28 cellular contexts compared by ENCODE assay signal in the genomic region with DNA sequence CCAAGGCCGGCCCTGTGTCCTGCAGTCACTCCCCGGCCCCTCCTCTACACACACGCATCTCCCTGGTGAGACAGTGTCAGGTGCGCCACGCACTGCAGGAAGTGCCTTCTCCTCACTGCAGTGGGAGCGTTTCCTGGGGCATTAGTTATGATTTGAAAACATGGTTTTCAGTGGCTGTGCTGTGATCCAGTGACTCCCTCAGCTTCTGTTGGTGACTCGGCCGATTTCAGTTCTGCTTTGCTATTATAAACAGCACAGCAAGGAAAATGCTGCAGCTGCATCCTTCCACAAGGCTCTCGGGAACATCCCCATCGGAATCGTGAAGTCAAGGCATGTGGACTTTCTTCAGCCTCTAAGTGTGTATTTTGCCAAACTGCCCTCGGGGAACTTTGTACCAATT. TPM values are rescaled to one million over a fixed set of nuclear protein-coding genes. Genes with fewer than 3 reads are reported as not detected.
A peak's percentile ranks its signal among the peaks of the same experiment; 100 is the strongest.
DNase-seq lines count a peak whose midpoint lies in the region; ATAC-seq and TF ChIP-seq lines count a peak whose summit lies in the region.
"Had no signal": no experiment of that assay in that cellular context is flagged by ENCODE, and none has a peak within 500 bp of the region (broad histone marks: within the 10 kb centered on the region; RNA-seq: fewer than 3 reads in every experiment).

No MANE protein-coding gene starts in this region.

- H3K27ac Mint-ChIP-seq in CD14-positive monocyte (peak overlapping the region; percentile 6 to 75 (median 22)), WTC11 (peak overlapping the region; percentile 45; the same call in 1 of the 2 replicates)
- no peak overlapping the region for H3K27ac Mint-ChIP-seq in naive thymus-derived CD4-positive, alpha-beta T cell
- H3K27ac Mint-ChIP-seq: activated CD4-positive, alpha-beta memory T cell treated with anti-CD3 and anti-CD28 coated beads, Interleukin-2, amount 10 ng/mL, durations not matched to agents 7 days and 5 days; CD4-positive, alpha-beta T cell had no signal

- H3K36me3 Mint-ChIP-seq in CD14-positive monocyte (no peaks in the 10 kb centered on the region), WTC11 (peaks cover 31% of the 10 kb centered on the region)
- H3K36me3 Mint-ChIP-seq in naive thymus-derived CD4-positive, alpha-beta T cell: no peaks in the 10 kb centered on the region
- H3K36me3 Mint-ChIP-seq: naive B cell had no signal

- H3K4me1 Mint-ChIP-seq in CD14-positive monocyte (peaks cover 28% of the 10 kb centered on the region), WTC11 (no peaks in the 10 kb centered on the region)
- H3K4me1 Mint-ChIP-seq in naive thymus-derived CD4-positive, alpha-beta T cell: peaks cover 0 to 5% (median 0%) of the 10 kb centered on the region in 7 donors
- H3K4me1 Mint-ChIP-seq: activated CD4-positive, alpha-beta memory T cell treated with anti-CD3 and anti-CD28 coated beads, Interleukin-2, amount 10 ng/mL, durations not matched to agents 7 days and 5 days; naive B cell had no signal

- POLR2A ChIA-PET in WTC11 (lab: Charles Lee): no interaction called here
- POLR2A ChIA-PET in naive thymus-derived CD4-positive, alpha-beta T cell (lab: Charles Lee): no interaction called here

- H3K4me3 ChIP-seq in naive thymus-derived CD4-positive, alpha-beta T cell (ENCODE audit: low read length): no peak overlapping the region
- H3K4me3 ChIP-seq: ascending aorta, smooth muscle cell, uterus had no signal

- CTCF ChIA-PET in WTC11 (lab: Charles Lee): interaction anchor here (1.0 kb wide), 1 partner anchor 12 kb away, joined by 3 read pairs; no protein-coding TSS in a partner anchor
- CTCF ChIA-PET in naive thymus-derived CD4-positive, alpha-beta T cell (lab: Charles Lee): no interaction called here

- H3K27me3 Mint-ChIP-seq in CD14-positive monocyte (ENCODE audit: low read depth in 3 of 3) (peaks cover 0 to 1% (median 0%) of the 10 kb centered on the region in 3 donors), WTC11 (ENCODE audit: low read depth) (no peaks in the 10 kb centered on the region; the same call in 1 of the 2 replicates)
- H3K27me3 Mint-ChIP-seq in naive thymus-derived CD4-positive, alpha-beta T cell: no peaks in the 10 kb centered on the region
- H3K27me3 Mint-ChIP-seq: activated CD4-positive, alpha-beta memory T cell treated with anti-CD3 and anti-CD28 coated beads, Interleukin-2, amount 10 ng/mL, durations not matched to agents 7 days and 5 days; CD4-positive, alpha-beta T cell had no signal

- no peaks in the 10 kb centered on the region for H3K4me1 ChIP-seq in naive thymus-derived CD4-positive, alpha-beta T cell (ENCODE audit: control insufficient read depth in 2 of 2, insufficient read depth in 2 of 2, low read length in 2 of 2)
- H3K4me1 ChIP-seq: ascending aorta, parathyroid adenoma, uterus had no signal

- ATAC-seq in HG03432 (IDR thresholded peaks at IDR 0.05; ENCODE audit: unreplicated experiment): peak; percentile 47
- ATAC-seq in WTC11: no peak
- peak; percentile 54 for ATAC-seq in naive thymus-derived CD4-positive, alpha-beta T cell
- ATAC-seq in HG03039 (IDR thresholded peaks at IDR 0.05; ENCODE audit: unreplicated experiment): no peak
- no peak for ATAC-seq in GM18517 (IDR thresholded peaks at IDR 0.05; ENCODE audit: unreplicated experiment)
- ATAC-seq: activated T-cell treated with anti-CD3 and anti-CD28 coated beads, Interleukin-2, amount 50 U/mL, for 4 hours had no signal

- H3K36me3 ChIP-seq in naive thymus-derived CD4-positive, alpha-beta T cell (ENCODE audit: control insufficient read depth in 2 of 3, insufficient read depth in 3 of 3, low read length in 3 of 3): no peaks in the 10 kb centered on the region
- H3K36me3 ChIP-seq: uterus had no signal

- H3K27ac ChIP-seq in naive thymus-derived CD4-positive, alpha-beta T cell (ENCODE audit: low read depth, low read length): no peak overlapping the region
- H3K27ac ChIP-seq: ascending aorta, KMS-11, parathyroid adenoma, uterus had no signal

- H3K9me3 ChIP-seq in naive thymus-derived CD4-positive, alpha-beta T cell (ENCODE audit: control insufficient read depth in 2 of 3, low read length in 3 of 3): no peaks in the 10 kb centered on the region
- H3K9me3 ChIP-seq: ascending aorta, uterus had no signal

- TF ChIP-seq CTCF in CD14-positive monocyte (IDR thresholded peaks at IDR 0.05) (no peak), WTC11 (IDR thresholded peaks at IDR 0.05) (no peak)

- no peaks in the 10 kb centered on the region for H3K27me3 ChIP-seq in naive thymus-derived CD4-positive, alpha-beta T cell (ENCODE audit: control insufficient read depth in 2 of 2, insufficient read depth in 2 of 2, low read length in 2 of 2)
- H3K27me3 ChIP-seq: ascending aorta, uterus had no signal

- intact Hi-C loops in CD14-positive monocyte (cut with micrococcal nuclease): no loop called here
- intact Hi-C loops in naive thymus-derived CD4-positive, alpha-beta T cell (cut with micrococcal nuclease): no loop called here

- H3K4me3 Mint-ChIP-seq in CD14-positive monocyte: peak overlapping the region; percentile 49 to 80
- no peak overlapping the region for H3K4me3 Mint-ChIP-seq in WTC11
- H3K4me3 Mint-ChIP-seq in naive thymus-derived CD4-positive, alpha-beta T cell: no peak overlapping the region
- H3K4me3 Mint-ChIP-seq: activated CD4-positive, alpha-beta memory T cell treated with anti-CD3 and anti-CD28 coated beads, Interleukin-2, amount 10 ng/mL, durations not matched to agents 7 days and 5 days; activated T-cell treated with anti-CD3 and anti-CD28 coated beads, Interleukin-2, amount 50 U/mL, for 4 hours; CD4-positive, alpha-beta T cell; naive B cell had no signal

- DNase-seq in CD14-positive monocyte (ENCODE audit: low spot score): no peak
- DNase-seq in WTC11 (ENCODE audit: low spot score): no peak
- DNase-seq in naive thymus-derived CD4-positive, alpha-beta T cell: no peak
- DNase-seq in stimulated activated naive CD4-positive, alpha-beta T cell (lab: John Stamatoyannopoulos, UW): no peak
- no peak for DNase-seq in A172 (ENCODE audit: low spot score)
- DNase-seq: ACHN; activated CD4-positive, alpha-beta memory T cell treated with anti-CD3 and anti-CD28 coated beads, Interleukin-2, amount 10 ng/mL, durations not matched to agents 7 days and 5 days; activated naive CD4-positive, alpha-beta T cell treated with anti-CD3 and anti-CD28 coated beads, Interleukin-2, amount 50 U/mL, for 16 hours; activated T-cell treated with anti-CD3 and anti-CD28 coated beads, Interleukin-2, amount 50 U/mL, for 4 hours; CD4-positive, alpha-beta T cell; DMS153; hippocampal formation; islet precursor cell; mammary epithelial cell; naive B cell; NCI-H1105 treated with DMSO at 0.1 percent for 48 hours; NCI-H526; stimulated activated CD4-positive, alpha-beta T cell treated with anti-CD3 and anti-CD28 coated beads, Interleukin-4, amount 100 ng/mL, for 24 hours; substantia nigra; T-helper 2 cell; uterus had no signal

- H3K9me3 Mint-ChIP-seq in CD14-positive monocyte: peaks cover 0 to 3% (median 0%) of the 10 kb centered on the region in 7 donors
- H3K9me3 Mint-ChIP-seq in WTC11: no peaks in the 10 kb centered on the region
- no peaks in the 10 kb centered on the region for H3K9me3 Mint-ChIP-seq in naive thymus-derived CD4-positive, alpha-beta T cell
- H3K9me3 Mint-ChIP-seq: activated CD4-positive, alpha-beta memory T cell treated with anti-CD3 and anti-CD28 coated beads, Interleukin-2, amount 10 ng/mL, durations not matched to agents 7 days and 5 days; activated T-cell treated with anti-CD3 and anti-CD28 coated beads, Interleukin-2, amount 50 U/mL, for 4 hours; CD4-positive, alpha-beta T cell; naive B cell had no signal

TF ChIP-seq in WTC11, 78 proteins besides CTCF, POLR2A, EP300 and RAD21 (continues in another document):
- TF ChIP-seq SOX15 (CRISPR knock-in tag; IDR thresholded peaks at IDR 0.05): no peak
- TF ChIP-seq, protein P1, sequence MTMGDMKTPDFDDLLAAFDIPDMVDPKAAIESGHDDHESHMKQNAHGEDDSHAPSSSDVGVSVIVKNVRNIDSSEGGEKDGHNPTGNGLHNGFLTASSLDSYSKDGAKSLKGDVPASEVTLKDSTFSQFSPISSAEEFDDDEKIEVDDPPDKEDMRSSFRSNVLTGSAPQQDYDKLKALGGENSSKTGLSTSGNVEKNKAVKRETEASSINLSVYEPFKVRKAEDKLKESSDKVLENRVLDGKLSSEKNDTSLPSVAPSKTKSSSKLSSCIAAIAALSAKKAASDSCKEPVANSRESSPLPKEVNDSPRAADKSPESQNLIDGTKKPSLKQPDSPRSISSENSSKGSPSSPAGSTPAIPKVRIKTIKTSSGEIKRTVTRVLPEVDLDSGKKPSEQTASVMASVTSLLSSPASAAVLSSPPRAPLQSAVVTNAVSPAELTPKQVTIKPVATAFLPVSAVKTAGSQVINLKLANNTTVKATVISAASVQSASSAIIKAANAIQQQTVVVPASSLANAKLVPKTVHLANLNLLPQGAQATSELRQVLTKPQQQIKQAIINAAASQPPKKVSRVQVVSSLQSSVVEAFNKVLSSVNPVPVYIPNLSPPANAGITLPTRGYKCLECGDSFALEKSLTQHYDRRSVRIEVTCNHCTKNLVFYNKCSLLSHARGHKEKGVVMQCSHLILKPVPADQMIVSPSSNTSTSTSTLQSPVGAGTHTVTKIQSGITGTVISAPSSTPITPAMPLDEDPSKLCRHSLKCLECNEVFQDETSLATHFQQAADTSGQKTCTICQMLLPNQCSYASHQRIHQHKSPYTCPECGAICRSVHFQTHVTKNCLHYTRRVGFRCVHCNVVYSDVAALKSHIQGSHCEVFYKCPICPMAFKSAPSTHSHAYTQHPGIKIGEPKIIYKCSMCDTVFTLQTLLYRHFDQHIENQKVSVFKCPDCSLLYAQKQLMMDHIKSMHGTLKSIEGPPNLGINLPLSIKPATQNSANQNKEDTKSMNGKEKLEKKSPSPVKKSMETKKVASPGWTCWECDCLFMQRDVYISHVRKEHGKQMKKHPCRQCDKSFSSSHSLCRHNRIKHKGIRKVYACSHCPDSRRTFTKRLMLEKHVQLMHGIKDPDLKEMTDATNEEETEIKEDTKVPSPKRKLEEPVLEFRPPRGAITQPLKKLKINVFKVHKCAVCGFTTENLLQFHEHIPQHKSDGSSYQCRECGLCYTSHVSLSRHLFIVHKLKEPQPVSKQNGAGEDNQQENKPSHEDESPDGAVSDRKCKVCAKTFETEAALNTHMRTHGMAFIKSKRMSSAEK (CRISPR knock-in tag; IDR thresholded peaks at IDR 0.05; ENCODE audit: borderline replicate concordance): no peak
- no peak for TF ChIP-seq JAZF1 (CRISPR knock-in tag; IDR thresholded peaks at IDR 0.05)
- TF ChIP-seq ZNF396 (CRISPR knock-in tag; IDR thresholded peaks at IDR 0.05; ENCODE audit: borderline replicate concordance): no peak
- no peak for TF ChIP-seq JUN (CRISPR knock-in tag; IDR thresholded peaks at IDR 0.05)
- no peak for TF ChIP-seq NR3C1 (CRISPR knock-in tag; conservative IDR thresholded peaks at IDR 0.05; ENCODE audit: low read depth)
- TF ChIP-seq ZNF671 (CRISPR knock-in tag; IDR thresholded peaks at IDR 0.05): no peak

RNA-seq across cellular contexts. Expression of a gene that starts 54.3 kb away (rescaled TPM):
- polyA plus RNA-seq in CD14-positive monocyte: under 1 TPM; 0.28 to 0.48 TPM
- 69.8 to 71.6 TPM (median 70.4 TPM) in 3 replicates for total RNA-seq in WTC11 (2021)
- total RNA-seq in naive thymus-derived CD4-positive, alpha-beta T cell: 10 to 100 TPM in 1 of 5 experiments, under 1 TPM in 4; 0.44 to 24.9 (median 0.81) TPM
- polyA plus RNA-seq in naive thymus-derived CD4-positive, alpha-beta T cell: 1 to 10 TPM in 1 of 2 donors, under 1 TPM in 1; 0.93 to 1.1 TPM
- 42.6 and 48.4 TPM in 2 replicates for total RNA-seq in A172 (2014; rRNA removed; shearing (Covaris generic))
- total RNA-seq: ascending aorta had no signal

Comparison
In these comparisons a context has a peak if more than half of its experiments do, and no peak if none do; other contexts are left out.
1. H3K27ac Mint-ChIP-seq: peak in CD14-positive monocyte (7 of 7) and WTC11 (single experiment); none in naive thymus-derived CD4-positive, alpha-beta T cell (0 of 9).
2. H3K4me3 Mint-ChIP-seq: peak in CD14-positive monocyte (2 of 2); none in WTC11 (single experiment) and naive thymus-derived CD4-positive, alpha-beta T cell (0 of 10).
3. ATAC-seq: peak in HG03432 (single experiment) and naive thymus-derived CD4-positive, alpha-beta T cell (single experiment); none in WTC11 (single experiment), HG03039 (single experiment) and GM18517 (single experiment).